ENCODE assay signal across 8 cellular contexts in the genomic region with DNA sequence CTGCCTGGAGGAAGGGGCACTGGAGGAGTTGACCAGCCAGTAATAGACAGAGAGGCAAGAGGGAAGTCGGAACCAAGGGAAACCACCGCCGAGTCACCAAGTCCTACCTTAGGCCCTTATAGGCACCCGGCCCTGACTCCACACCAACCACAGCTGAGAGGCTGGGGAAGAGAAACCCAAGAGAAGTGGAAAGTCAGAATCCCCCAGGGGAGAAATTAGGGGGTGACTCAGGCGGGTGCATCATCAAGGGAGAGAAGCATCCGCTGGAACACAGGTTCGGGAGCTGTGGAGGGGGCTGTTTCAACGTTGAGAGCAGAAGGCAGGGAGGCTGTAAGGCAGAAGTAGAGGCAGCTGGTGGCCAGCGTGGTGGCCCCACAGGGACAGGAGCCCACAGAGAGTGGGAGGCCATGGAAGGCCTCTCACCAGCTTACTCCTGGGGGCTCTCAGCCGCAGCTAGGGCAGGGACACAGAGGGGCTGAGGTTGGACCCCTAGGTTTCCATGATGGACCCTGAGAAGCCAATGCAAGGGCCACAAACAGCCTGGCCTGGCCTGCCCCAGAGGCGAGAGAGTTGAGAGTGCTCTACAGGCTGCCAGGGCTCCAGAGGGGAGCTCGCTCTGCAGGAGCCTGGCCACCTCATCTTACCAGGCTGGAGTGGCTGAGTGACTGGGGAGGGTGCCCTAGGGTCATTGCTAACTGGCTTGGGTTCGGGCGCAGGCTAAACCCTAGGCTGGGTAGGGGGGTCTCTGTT. TPM values are rescaled to one million over a fixed set of nuclear protein-coding genes. Genes with fewer than 3 reads are reported as not detected.
A peak's percentile ranks its signal among the peaks of the same experiment; 100 is the strongest.
DNase-seq lines count a peak whose midpoint lies in the region; ATAC-seq and TF ChIP-seq lines count a peak whose summit lies in the region.

No MANE protein-coding gene starts in this region.

- H3K27ac Mint-ChIP-seq in activated CD4-positive, alpha-beta memory T cell treated with anti-CD3 and anti-CD28 coated beads, Interleukin-2, amount 10 ng/mL, durations not matched to agents 7 days and 5 days: peak overlapping the region; percentile 33

- no peak for TF ChIP-seq POLR2A in suprapubic skin (IDR thresholded peaks at IDR 0.05)

- H3K4me3 Mint-ChIP-seq in activated CD4-positive, alpha-beta memory T cell treated with anti-CD3 and anti-CD28 coated beads, Interleukin-2, amount 10 ng/mL, durations not matched to agents 7 days and 5 days: peak overlapping the region; percentile 89

- no peak for TF ChIP-seq EP300 in suprapubic skin (IDR thresholded peaks at IDR 0.05)

- peaks cover 24% of the 10 kb centered on the region for H3K27me3 Mint-ChIP-seq in activated CD4-positive, alpha-beta memory T cell treated with anti-CD3 and anti-CD28 coated beads, Interleukin-2, amount 10 ng/mL, durations not matched to agents 7 days and 5 days

- POLR2A ChIA-PET in activated CD4-positive, alpha-beta memory T cell treated with anti-CD3 and anti-CD28 coated beads, Interleukin-2, amount 10 ng/mL, durations not matched to agents 7 days and 5 days (lab: Charles Lee): interaction anchor here (0.8 to 5.8 kb wide), 6 partner anchors 10 to 193 kb away, joined by 3 to 50 read pairs (median 4); a partner anchor contains a TSS

- no peaks in the 10 kb centered on the region for H3K9me3 Mint-ChIP-seq in activated CD4-positive, alpha-beta memory T cell treated with anti-CD3 and anti-CD28 coated beads, Interleukin-2, amount 10 ng/mL, durations not matched to agents 7 days and 5 days

- CTCF ChIA-PET in activated CD4-positive, alpha-beta memory T cell treated with anti-CD3 and anti-CD28 coated beads, Interleukin-2, amount 10 ng/mL, durations not matched to agents 7 days and 5 days (lab: Charles Lee): interaction anchor here (1.0 to 1.8 kb wide), 2 partner anchors 18 to 34 kb away, joined by 3 to 5 read pairs; a partner anchor contains a TSS

- peaks cover 36% of the 10 kb centered on the region for H3K4me1 Mint-ChIP-seq in activated CD4-positive, alpha-beta memory T cell treated with anti-CD3 and anti-CD28 coated beads, Interleukin-2, amount 10 ng/mL, durations not matched to agents 7 days and 5 days

- no peaks in the 10 kb centered on the region for H3K27me3 ChIP-seq in right cardiac atrium (ENCODE audit: control insufficient read depth, insufficient read depth)
- H3K27me3 ChIP-seq in suprapubic skin: no peaks in the 10 kb centered on the region

- DNase-seq in Right ventricle myocardium superior (peak; percentile 36), left cardiac atrium (no peak), right cardiac atrium (peak; percentile 11 to 59 (median 42)), suprapubic skin (ENCODE audit: low spot score in 2 of 2) (peak in 1 of 2 donors; percentile 68), OCI-M1 (lab: John Stamatoyannopoulos, UW) (no peak)
- DNase-seq in activated CD4-positive, alpha-beta memory T cell treated with anti-CD3 and anti-CD28 coated beads, Interleukin-2, amount 10 ng/mL, durations not matched to agents 7 days and 5 days: no peak

- peaks cover 3% of the 10 kb centered on the region for H3K36me3 Mint-ChIP-seq in activated CD4-positive, alpha-beta memory T cell treated with anti-CD3 and anti-CD28 coated beads, Interleukin-2, amount 10 ng/mL, durations not matched to agents 7 days and 5 days (ENCODE audit: low read depth)

- intact Hi-C loops in Right ventricle myocardium superior (cut with DNase I) (no loop called here), left cardiac atrium (cut with DNase I) (no loop called here), right cardiac atrium (cut with DNase I) (no loop called here)

- H3K36me3 ChIP-seq in suprapubic skin: peaks cover 9% of the 10 kb centered on the region

- peak overlapping the region; percentile 95 for H3K27ac ChIP-seq in right cardiac atrium (ENCODE audit: low read length)
- peak overlapping the region; percentile 92 for H3K27ac ChIP-seq in suprapubic skin

- H3K4me1 ChIP-seq in right cardiac atrium (ENCODE audit: control insufficient read depth, insufficient read depth, low read length) (peaks cover 2% of the 10 kb centered on the region), suprapubic skin (peaks cover 59% of the 10 kb centered on the region)

- no peaks in the 10 kb centered on the region for H3K9me3 ChIP-seq in right cardiac atrium (ENCODE audit: control insufficient read depth, low read length)
- H3K9me3 ChIP-seq in suprapubic skin: no peaks in the 10 kb centered on the region

- no peak overlapping the region for H3K4me3 ChIP-seq in right cardiac atrium (ENCODE audit: low read length)
- peak overlapping the region; percentile 75 for H3K4me3 ChIP-seq in suprapubic skin

- no peak for ATAC-seq in Right ventricle myocardium superior (ENCODE audit: poor library complexity)
- ATAC-seq in left cardiac atrium: no peak
- ATAC-seq in HG02884 (IDR thresholded peaks at IDR 0.05; ENCODE audit: unreplicated experiment): peak; percentile 61
- no peak for ATAC-seq in right cardiac atrium
- ATAC-seq in HG03439 (IDR thresholded peaks at IDR 0.05; ENCODE audit: unreplicated experiment): no peak

- no peak for TF ChIP-seq CTCF in suprapubic skin (IDR thresholded peaks at IDR 0.05)

- 78% methylated on average over 14 of the region's 14 CpGs for WGBS in right cardiac atrium
- 76% methylated on average over 14 of the region's 14 CpGs for WGBS in suprapubic skin

RNA-seq across cellular contexts. Expression of a gene that starts 1.4 kb away (rescaled TPM):
- total RNA-seq in Right ventricle myocardium superior: 5.0 TPM
- 1 to 10 TPM; 6.0 to 8.5 TPM for total RNA-seq in left cardiac atrium
- total RNA-seq in activated CD4-positive, alpha-beta memory T cell treated with anti-CD3 and anti-CD28 coated beads, Interleukin-2, amount 10 ng/mL, durations not matched to agents 7 days and 5 days: 1 to 10 TPM; 4.5 to 5.1 TPM
- 1 to 10 TPM; 4.8 to 6.9 (median 6.5) TPM for total RNA-seq in right cardiac atrium
- 6.2 TPM for polyA plus RNA-seq in right cardiac atrium
- total RNA-seq in suprapubic skin: 10 to 100 TPM; 15.9 to 21.9 (median 18.5) TPM

RNA-seq across cellular contexts. Expression of a gene that starts 5.0 kb away (rescaled TPM):
- total RNA-seq in Right ventricle myocardium superior (702 TPM), left cardiac atrium (100 to 1,000 TPM; 407 to 412 TPM), right cardiac atrium (100 to 1,000 TPM; 478 to 697 (median 542) TPM), suprapubic skin (100 to 1,000 TPM; 107 to 172 (median 128) TPM)
- total RNA-seq in activated CD4-positive, alpha-beta memory T cell treated with anti-CD3 and anti-CD28 coated beads, Interleukin-2, amount 10 ng/mL, durations not matched to agents 7 days and 5 days: 1 to 10 TPM; 3.8 to 5.5 TPM
- polyA plus RNA-seq in right cardiac atrium: 843 TPM

RNA-seq across cellular contexts. Expression of a gene that starts 34.9 kb away (rescaled TPM):
- total RNA-seq in Right ventricle myocardium superior: 14.3 TPM
- total RNA-seq in left cardiac atrium: 10 to 100 TPM; 15.2 to 23.6 TPM
- 10 to 100 TPM; 29.1 to 29.9 TPM for total RNA-seq in activated CD4-positive, alpha-beta memory T cell treated with anti-CD3 and anti-CD28 coated beads, Interleukin-2, amount 10 ng/mL, durations not matched to agents 7 days and 5 days
- total RNA-seq in right cardiac atrium: 10 to 100 TPM; 18.9 to 23.6 (median 19.5) TPM
- 7.7 TPM for polyA plus RNA-seq in right cardiac atrium
- total RNA-seq in suprapubic skin: 10 to 100 TPM; 30.2 to 55.1 (median 39.9) TPM

RNA-seq across cellular contexts. Expression of a gene that starts 35.2 kb away (rescaled TPM):
- 60.6 TPM for total RNA-seq in Right ventricle myocardium superior
- 10 to 100 TPM; 37.8 to 42.5 TPM for total RNA-seq in left cardiac atrium
- total RNA-seq in activated CD4-positive, alpha-beta memory T cell treated with anti-CD3 and anti-CD28 coated beads, Interleukin-2, amount 10 ng/mL, durations not matched to agents 7 days and 5 days: 10 to 100 TPM; 27.5 to 31.0 TPM
- total RNA-seq in right cardiac atrium: 10 to 100 TPM; 33.8 to 43.5 (median 41.7) TPM
- 60.8 TPM for polyA plus RNA-seq in right cardiac atrium
- total RNA-seq in suprapubic skin: 10 to 100 TPM; 17.1 to 30.3 (median 21.9) TPM

Comparison
In these comparisons a context has a peak if more than half of its experiments do, and no peak if none do; other contexts are left out.
1. DNase-seq: peak in Right ventricle myocardium superior (single experiment) and right cardiac atrium (3 of 3); none in left cardiac atrium (single experiment), activated CD4-positive, alpha-beta memory T cell treated with anti-CD3 and anti-CD28 coated beads, Interleukin-2, amount 10 ng/mL, durations not matched to agents 7 days and 5 days (single experiment) and OCI-M1 (single experiment).
2. RNA of a gene that starts 5.0 kb away (total RNA-seq): 702 TPM in Right ventricle myocardium superior (single experiment), 478 to 697 TPM in right cardiac atrium, 407 to 412 TPM in left cardiac atrium and 107 to 172 TPM in suprapubic skin; 3.8 to 5.5 TPM in activated CD4-positive, alpha-beta memory T cell treated with anti-CD3 and anti-CD28 coated beads, Interleukin-2, amount 10 ng/mL, durations not matched to agents 7 days and 5 days; every median in the first group is over 10 times any median in the second.